ENCODE assay signal across 28 cellular contexts in genomic region chr1:101964708-101965107, GRCh38. TPM values are rescaled to one million over a fixed set of nuclear protein-coding genes. Genes with fewer than 3 reads are reported as not detected.
DNase-seq lines count a peak whose midpoint lies in the region; ATAC-seq, FAIRE-seq and TF ChIP-seq lines count a peak whose summit lies in the region.
"Had no signal": no experiment of that assay in that cellular context is flagged by ENCODE, and none has a peak within 500 bp of the region (broad histone marks: within the 10 kb centered on the region; RNA-seq: fewer than 3 reads in every experiment).

No MANE protein-coding gene starts in this region.

- DNase-seq in NCI-H345 (lab: John Stamatoyannopoulos, UW) (peak; percentile 10), NCI-H345 treated with DMSO at 0.1 percent for 48 hours (lab: John Stamatoyannopoulos, UW; ENCODE audit: unreplicated experiment) (no peak), NCI-H446 treated with DMSO at 0.1 percent for 48 hours (lab: John Stamatoyannopoulos, UW) (peak; percentile 77), dorsolateral prefrontal cortex (no peak), LoVo (ENCODE audit: low spot score) (no peak), aorta (no peak), D721Med (ENCODE audit: insufficient read length, low spot score) (no peak)
- DNase-seq: CD8-positive, alpha-beta memory T cell; DMS53; EL; GF-D8; GM23248; H9; HFFc6; KBM-7; NCI-H1092; NCI-H146; NCI-H2029; NCI-H2171 treated with DMSO at 0.1 percent for 48 hours; NCI-H510A treated with DMSO at 0.1 percent for 48 hours; PC-9; RPMI8226; SHP77; SK-N-SH; T-helper 2 cell had no signal

- peaks cover 1% of the 10 kb centered on the region for H3K9me3 ChIP-seq in aorta (ENCODE audit: control insufficient read depth, low read length)
- H3K9me3 ChIP-seq: SK-N-SH had no signal

- H3K27ac ChIP-seq in dorsolateral prefrontal cortex = peak overlapping the region in 44 of 59 donors; percentile 1 to 80 (median 50)
- H3K27ac ChIP-seq in temporal lobe (ENCODE audit: low read depth, low read length) = peak overlapping the region; percentile 36
- no peak overlapping the region for H3K27ac ChIP-seq in aorta (ENCODE audit: low read depth in 1 of 2, low read length in 2 of 2)
- H3K27ac ChIP-seq: C4-2B, GM23248, PC-9 had no signal

- H3K36me3 ChIP-seq in aorta (ENCODE audit: control insufficient read depth in 1 of 2, insufficient read depth in 2 of 2, low read length in 1 of 2) = no peaks in the 10 kb centered on the region

- WGBS in aorta, 2 donors = 0% methylated on average over 1 of the region's 1 CpG

- no peaks in the 10 kb centered on the region for H3K27me3 ChIP-seq in dorsolateral prefrontal cortex
- no peaks in the 10 kb centered on the region for H3K27me3 ChIP-seq in aorta (ENCODE audit: control insufficient read depth in 1 of 2, insufficient read depth in 2 of 2, low read length in 1 of 2)

- no peak for ATAC-seq in aorta (ENCODE audit: low FRiP score)

- no peak for FAIRE-seq in D721Med (lab: Jason Lieb, UNC)

- H3K4me3 ChIP-seq in dorsolateral prefrontal cortex (no peak overlapping the region), aorta (ENCODE audit: low read length in 2 of 2) (no peak overlapping the region)
- H3K4me3 ChIP-seq: GM23248, PC-9 had no signal

- TF ChIP-seq CTCF in dorsolateral prefrontal cortex (IDR thresholded peaks at IDR 0.05 in 54 of 56, conservative IDR thresholded peaks at IDR 0.05 in 2 of 56; ENCODE audit: low read depth in 1 of 56, partially characterized antibody in 56 of 56) (no peak), D721Med (IDR thresholded peaks at IDR 0.05; ENCODE audit: insufficient read depth, missing control alignments) (no peak)

- intact Hi-C loops in dorsolateral prefrontal cortex (cut with DNase I) (no loop called here), aorta (cut with DNase I) (no loop called here)

- peaks cover 0 to 1% of the 10 kb centered on the region in 2 donors for H3K4me1 ChIP-seq in aorta (ENCODE audit: control insufficient read depth in 1 of 2, insufficient read depth in 2 of 2, low read length in 2 of 2)

RNA-seq across cellular contexts. Expression of gene OLFM3, which starts 32.0 kb away (rescaled TPM):
- total RNA-seq in dorsolateral prefrontal cortex = 100 to 1,000 TPM in 1 of 120 experiments, 10 to 100 TPM in 119; 14.8 to 101 (median 53.5) TPM
- 24.3 TPM for total RNA-seq in temporal lobe
- total RNA-seq in aorta = not detected
- polyA plus RNA-seq in aorta = not detected
- total RNA-seq: A172; CD8-positive, alpha-beta memory T cell; GM23248; HFFc6; PC-9 had no signal
- polyA plus RNA-seq: CD8-positive, alpha-beta memory T cell; GM23248; SK-N-SH had no signal

Comparison
In these comparisons a context has a peak if more than half of its experiments do, and no peak if none do; other contexts are left out.
1. DNase-seq: peak in NCI-H345 (single experiment) and NCI-H446 treated with DMSO at 0.1 percent for 48 hours (single experiment); none in NCI-H345 treated with DMSO at 0.1 percent for 48 hours (single experiment), dorsolateral prefrontal cortex (0 of 10), LoVo (single experiment), aorta (0 of 2) and D721Med (single experiment).
2. H3K27ac ChIP-seq: peak in dorsolateral prefrontal cortex (44 of 59) and temporal lobe (single experiment); none in aorta (0 of 2).
3. RNA of gene OLFM3, which starts 32.0 kb away (total RNA-seq): 14.8 to 101 TPM in dorsolateral prefrontal cortex and 24.3 TPM in temporal lobe (single experiment); not detected in aorta; every median in the first group is over 10 times any median in the second.